ENCODE assay signal across 1 cellular context in genomic region chr9:133460405-133461175, GRCh38.
TF ChIP-seq lines count a peak whose summit lies in the region.

No MANE protein-coding gene starts in this region.

TF ChIP-seq in HepG2, 621 proteins besides CTCF, POLR2A, EP300 and RAD21 (continued from another document and continues in another):
- TF ChIP-seq, protein P1, sequence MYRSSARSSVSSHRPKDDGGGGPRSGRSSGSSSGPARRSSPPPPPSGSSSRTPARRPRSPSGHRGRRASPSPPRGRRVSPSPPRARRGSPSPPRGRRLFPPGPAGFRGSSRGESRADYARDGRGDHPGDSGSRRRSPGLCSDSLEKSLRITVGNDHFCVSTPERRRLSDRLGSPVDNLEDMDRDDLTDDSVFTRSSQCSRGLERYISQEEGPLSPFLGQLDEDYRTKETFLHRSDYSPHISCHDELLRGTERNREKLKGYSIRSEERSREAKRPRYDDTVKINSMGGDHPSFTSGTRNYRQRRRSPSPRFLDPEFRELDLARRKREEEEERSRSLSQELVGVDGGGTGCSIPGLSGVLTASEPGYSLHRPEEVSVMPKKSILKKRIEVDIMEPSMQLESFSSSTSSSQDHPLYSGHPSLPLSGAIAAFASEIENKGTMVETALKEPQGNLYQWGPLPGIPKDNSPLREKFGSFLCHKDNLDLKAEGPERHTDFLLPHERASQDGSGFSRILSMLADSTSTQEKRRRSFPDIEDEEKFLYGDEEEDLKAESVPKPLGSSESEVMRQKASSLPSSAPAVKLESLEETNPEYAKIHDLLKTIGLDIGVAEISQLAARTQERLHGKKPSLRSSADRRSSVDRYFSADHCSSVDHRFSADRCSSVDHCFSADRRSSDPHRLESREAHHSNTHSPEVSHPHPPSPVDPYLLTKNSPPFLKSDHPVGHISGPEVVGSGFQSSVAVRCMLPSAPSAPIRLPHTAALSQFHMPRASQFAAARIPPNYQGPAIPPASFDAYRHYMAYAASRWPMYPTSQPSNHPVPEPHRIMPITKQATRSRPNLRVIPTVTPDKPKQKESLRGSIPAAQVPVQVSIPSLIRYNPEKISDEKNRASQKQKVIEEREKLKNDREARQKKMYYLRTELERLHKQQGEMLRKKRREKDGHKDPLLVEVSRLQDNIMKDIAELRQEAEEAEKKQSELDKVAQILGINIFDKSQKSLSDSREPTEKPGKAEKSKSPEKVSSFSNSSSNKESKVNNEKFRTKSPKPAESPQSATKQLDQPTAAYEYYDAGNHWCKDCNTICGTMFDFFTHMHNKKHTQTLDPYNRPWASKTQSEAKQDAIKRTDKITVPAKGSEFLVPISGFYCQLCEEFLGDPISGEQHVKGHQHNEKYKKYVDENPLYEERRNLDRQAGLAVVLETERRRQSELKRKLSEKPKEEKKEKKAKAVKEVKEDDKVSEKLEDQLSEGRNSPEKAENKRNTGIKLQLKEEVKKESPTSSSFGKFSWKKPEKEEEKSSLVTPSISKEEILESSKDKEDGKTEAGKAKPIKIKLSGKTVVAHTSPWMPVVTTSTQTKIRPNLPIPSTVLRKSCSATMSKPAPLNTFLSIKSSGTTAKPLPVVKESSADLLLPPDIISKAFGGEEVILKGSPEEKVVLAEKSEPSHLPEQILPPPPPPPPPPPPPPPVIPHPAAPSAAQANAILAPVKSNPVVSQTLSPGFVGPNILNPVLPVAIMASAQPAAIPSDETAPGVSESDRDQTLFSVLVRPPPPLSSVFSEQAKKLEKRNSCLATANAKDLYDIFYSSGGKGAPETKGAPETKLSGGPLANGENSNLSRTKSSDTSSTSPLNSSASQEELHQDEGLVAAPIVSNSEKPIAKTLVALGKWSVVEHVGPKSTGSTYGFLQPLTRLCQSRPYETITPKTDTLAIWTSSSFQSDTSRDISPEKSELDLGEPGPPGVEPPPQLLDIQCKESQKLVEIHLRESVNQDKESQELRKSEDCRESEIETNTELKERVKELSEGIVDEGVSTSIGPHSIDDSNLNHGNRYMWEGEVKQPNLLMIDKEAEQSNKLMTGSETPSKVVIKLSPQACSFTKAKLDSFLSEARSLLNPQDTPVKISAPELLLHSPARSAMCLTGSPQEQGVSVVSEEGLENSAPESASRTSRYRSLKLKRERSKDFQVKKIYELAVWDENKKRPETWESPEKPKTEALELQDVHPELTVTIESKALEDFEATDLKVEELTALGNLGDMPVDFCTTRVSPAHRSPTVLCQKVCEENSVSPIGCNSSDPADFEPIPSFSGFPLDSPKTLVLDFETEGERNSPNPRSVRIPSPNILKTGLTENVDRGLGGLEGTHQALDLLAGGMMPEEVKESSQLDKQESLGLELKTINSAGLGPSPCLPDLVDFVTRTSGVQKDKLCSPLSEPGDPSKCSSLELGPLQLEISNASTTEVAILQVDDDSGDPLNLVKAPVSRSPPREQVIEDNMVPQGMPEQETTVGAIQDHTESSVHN (CRISPR knock-in tag; IDR thresholded peaks at IDR 0.05): peak; percentile 78; the same call in 1 of the 2 replicates
- TF ChIP-seq ZNF891 (CRISPR knock-in tag; IDR thresholded peaks at IDR 0.05): peak; percentile 38; the same call in 1 of the 2 replicates
- TF ChIP-seq TBX2 (CRISPR knock-in tag; IDR thresholded peaks at IDR 0.05; ENCODE audit: borderline replicate concordance): peak; percentile 89
- peak; percentile 79 for TF ChIP-seq SALL1 (CRISPR knock-in tag; IDR thresholded peaks at IDR 0.05)
- peak; percentile 41 for TF ChIP-seq ZNF224 (CRISPR knock-in tag; IDR thresholded peaks at IDR 0.05)
- peak; percentile 77 for TF ChIP-seq NR2C2 (CRISPR knock-in tag; IDR thresholded peaks at IDR 0.05; ENCODE audit: borderline replicate concordance)
- TF ChIP-seq SKI (IDR thresholded peaks at IDR 0.05; ENCODE audit: partially characterized antibody): peak; percentile 60
- peak; percentile 47 for TF ChIP-seq XRCC5 (optimal IDR thresholded peaks at IDR 0.05; ENCODE audit: low read length)
- TF ChIP-seq, protein P2, sequence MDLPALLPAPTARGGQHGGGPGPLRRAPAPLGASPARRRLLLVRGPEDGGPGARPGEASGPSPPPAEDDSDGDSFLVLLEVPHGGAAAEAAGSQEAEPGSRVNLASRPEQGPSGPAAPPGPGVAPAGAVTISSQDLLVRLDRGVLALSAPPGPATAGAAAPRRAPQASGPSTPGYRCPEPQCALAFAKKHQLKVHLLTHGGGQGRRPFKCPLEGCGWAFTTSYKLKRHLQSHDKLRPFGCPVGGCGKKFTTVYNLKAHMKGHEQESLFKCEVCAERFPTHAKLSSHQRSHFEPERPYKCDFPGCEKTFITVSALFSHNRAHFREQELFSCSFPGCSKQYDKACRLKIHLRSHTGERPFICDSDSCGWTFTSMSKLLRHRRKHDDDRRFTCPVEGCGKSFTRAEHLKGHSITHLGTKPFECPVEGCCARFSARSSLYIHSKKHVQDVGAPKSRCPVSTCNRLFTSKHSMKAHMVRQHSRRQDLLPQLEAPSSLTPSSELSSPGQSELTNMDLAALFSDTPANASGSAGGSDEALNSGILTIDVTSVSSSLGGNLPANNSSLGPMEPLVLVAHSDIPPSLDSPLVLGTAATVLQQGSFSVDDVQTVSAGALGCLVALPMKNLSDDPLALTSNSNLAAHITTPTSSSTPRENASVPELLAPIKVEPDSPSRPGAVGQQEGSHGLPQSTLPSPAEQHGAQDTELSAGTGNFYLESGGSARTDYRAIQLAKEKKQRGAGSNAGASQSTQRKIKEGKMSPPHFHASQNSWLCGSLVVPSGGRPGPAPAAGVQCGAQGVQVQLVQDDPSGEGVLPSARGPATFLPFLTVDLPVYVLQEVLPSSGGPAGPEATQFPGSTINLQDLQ (CRISPR knock-in tag; IDR thresholded peaks at IDR 0.05): peak; percentile 61; the same call in 1 of the 2 replicates
- TF ChIP-seq RFXAP (CRISPR knock-in tag; IDR thresholded peaks at IDR 0.05; ENCODE audit: borderline replicate concordance): peak; percentile 36; the same call in 1 of the 2 replicates
- no peak for TF ChIP-seq FOXA1 (IDR thresholded peaks at IDR 0.05)
- peak; percentile 86 for TF ChIP-seq FOXA1 (CRISPR knock-in tag; IDR thresholded peaks at IDR 0.05)
- peak; percentile 27; the same call in 1 of the 2 replicates for TF ChIP-seq KLF6 (CRISPR knock-in tag; IDR thresholded peaks at IDR 0.05)
- TF ChIP-seq, protein P3, sequence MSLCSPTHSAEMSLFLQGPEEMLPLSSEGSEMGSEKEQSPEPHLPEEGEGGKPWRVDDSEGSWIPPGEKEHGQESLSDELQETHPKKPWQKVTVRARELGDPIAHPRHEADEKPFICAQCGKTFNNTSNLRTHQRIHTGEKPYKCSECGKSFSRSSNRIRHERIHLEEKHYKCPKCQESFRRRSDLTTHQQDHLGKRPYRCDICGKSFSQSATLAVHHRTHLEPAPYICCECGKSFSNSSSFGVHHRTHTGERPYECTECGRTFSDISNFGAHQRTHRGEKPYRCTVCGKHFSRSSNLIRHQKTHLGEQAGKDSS (CRISPR knock-in tag; IDR thresholded peaks at IDR 0.05; ENCODE audit: borderline replicate concordance, low read depth): peak; percentile 31; the same call in 1 of the 2 replicates
- TF ChIP-seq JUNB (CRISPR knock-in tag; IDR thresholded peaks at IDR 0.05; ENCODE audit: borderline replicate concordance): no peak
- 0 out of 2 replicates have a peak, but pooled peaks have one; percentile 28 for TF ChIP-seq MTA1 (CRISPR knock-in tag; IDR thresholded peaks at IDR 0.05; ENCODE audit: borderline replicate concordance)
- TF ChIP-seq MYC (CRISPR knock-in tag; IDR thresholded peaks at IDR 0.05; ENCODE audit: borderline replicate concordance): peak; percentile 45; the same call in 1 of the 2 replicates
- TF ChIP-seq, protein P4, sequence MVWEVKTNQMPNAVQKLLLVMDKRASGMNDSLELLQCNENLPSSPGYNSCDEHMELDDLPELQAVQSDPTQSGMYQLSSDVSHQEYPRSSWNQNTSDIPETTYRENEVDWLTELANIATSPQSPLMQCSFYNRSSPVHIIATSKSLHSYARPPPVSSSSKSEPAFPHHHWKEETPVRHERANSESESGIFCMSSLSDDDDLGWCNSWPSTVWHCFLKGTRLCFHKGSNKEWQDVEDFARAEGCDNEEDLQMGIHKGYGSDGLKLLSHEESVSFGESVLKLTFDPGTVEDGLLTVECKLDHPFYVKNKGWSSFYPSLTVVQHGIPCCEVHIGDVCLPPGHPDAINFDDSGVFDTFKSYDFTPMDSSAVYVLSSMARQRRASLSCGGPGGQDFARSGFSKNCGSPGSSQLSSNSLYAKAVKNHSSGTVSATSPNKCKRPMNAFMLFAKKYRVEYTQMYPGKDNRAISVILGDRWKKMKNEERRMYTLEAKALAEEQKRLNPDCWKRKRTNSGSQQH (CRISPR knock-in tag; IDR thresholded peaks at IDR 0.05; ENCODE audit: low read depth): peak; percentile 70
- TF ChIP-seq HIVEP1 (CRISPR knock-in tag; IDR thresholded peaks at IDR 0.05): 0 out of 2 replicates have a peak, but pooled peaks have one; percentile 49
- peak; percentile 79 for TF ChIP-seq MED1 (CRISPR knock-in tag; IDR thresholded peaks at IDR 0.05)
- peak; percentile 50; the same call in 1 of the 2 replicates for TF ChIP-seq NFIC (IDR thresholded peaks at IDR 0.05; ENCODE audit: low read length)
- TF ChIP-seq, protein P5, sequence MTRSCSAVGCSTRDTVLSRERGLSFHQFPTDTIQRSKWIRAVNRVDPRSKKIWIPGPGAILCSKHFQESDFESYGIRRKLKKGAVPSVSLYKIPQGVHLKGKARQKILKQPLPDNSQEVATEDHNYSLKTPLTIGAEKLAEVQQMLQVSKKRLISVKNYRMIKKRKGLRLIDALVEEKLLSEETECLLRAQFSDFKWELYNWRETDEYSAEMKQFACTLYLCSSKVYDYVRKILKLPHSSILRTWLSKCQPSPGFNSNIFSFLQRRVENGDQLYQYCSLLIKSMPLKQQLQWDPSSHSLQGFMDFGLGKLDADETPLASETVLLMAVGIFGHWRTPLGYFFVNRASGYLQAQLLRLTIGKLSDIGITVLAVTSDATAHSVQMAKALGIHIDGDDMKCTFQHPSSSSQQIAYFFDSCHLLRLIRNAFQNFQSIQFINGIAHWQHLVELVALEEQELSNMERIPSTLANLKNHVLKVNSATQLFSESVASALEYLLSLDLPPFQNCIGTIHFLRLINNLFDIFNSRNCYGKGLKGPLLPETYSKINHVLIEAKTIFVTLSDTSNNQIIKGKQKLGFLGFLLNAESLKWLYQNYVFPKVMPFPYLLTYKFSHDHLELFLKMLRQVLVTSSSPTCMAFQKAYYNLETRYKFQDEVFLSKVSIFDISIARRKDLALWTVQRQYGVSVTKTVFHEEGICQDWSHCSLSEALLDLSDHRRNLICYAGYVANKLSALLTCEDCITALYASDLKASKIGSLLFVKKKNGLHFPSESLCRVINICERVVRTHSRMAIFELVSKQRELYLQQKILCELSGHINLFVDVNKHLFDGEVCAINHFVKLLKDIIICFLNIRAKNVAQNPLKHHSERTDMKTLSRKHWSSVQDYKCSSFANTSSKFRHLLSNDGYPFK (CRISPR knock-in tag; IDR thresholded peaks at IDR 0.05; ENCODE audit: borderline replicate concordance): peak; percentile 47; the same call in 1 of the 2 replicates
- TF ChIP-seq ZNF34 (CRISPR knock-in tag; IDR thresholded peaks at IDR 0.05; ENCODE audit: borderline replicate concordance): 0 out of 2 replicates have a peak, but pooled peaks have one; percentile 22
- TF ChIP-seq ZNF546 (CRISPR knock-in tag; conservative IDR thresholded peaks at IDR 0.05): 0 out of 2 replicates have a peak, but pooled peaks have one; percentile 53
- peak; percentile 43; the same call in 1 of the 2 replicates for TF ChIP-seq ZMYM4 (CRISPR knock-in tag; IDR thresholded peaks at IDR 0.05)
- TF ChIP-seq ZNF230 (CRISPR knock-in tag; IDR thresholded peaks at IDR 0.05): 0 out of 2 replicates have a peak, but pooled peaks have one; percentile 28
- peak; percentile 60; the same call in 1 of the 2 replicates for TF ChIP-seq ZNF605 (CRISPR knock-in tag; IDR thresholded peaks at IDR 0.05)
- TF ChIP-seq ZNF510 (CRISPR knock-in tag; IDR thresholded peaks at IDR 0.05; ENCODE audit: low read depth): peak; percentile 74; the same call in 1 of the 2 replicates
- 0 out of 2 replicates have a peak, but pooled peaks have one; percentile 32 for TF ChIP-seq ZFP36L1 (CRISPR knock-in tag; IDR thresholded peaks at IDR 0.05)
- TF ChIP-seq ISL2 (CRISPR knock-in tag; IDR thresholded peaks at IDR 0.05): no peak; the same call in 1 of the 2 replicates
- TF ChIP-seq ZNF781 (CRISPR knock-in tag; IDR thresholded peaks at IDR 0.05; ENCODE audit: borderline replicate concordance, not compliant biosample characterization): peak; percentile 90
- TF ChIP-seq, protein P6, sequence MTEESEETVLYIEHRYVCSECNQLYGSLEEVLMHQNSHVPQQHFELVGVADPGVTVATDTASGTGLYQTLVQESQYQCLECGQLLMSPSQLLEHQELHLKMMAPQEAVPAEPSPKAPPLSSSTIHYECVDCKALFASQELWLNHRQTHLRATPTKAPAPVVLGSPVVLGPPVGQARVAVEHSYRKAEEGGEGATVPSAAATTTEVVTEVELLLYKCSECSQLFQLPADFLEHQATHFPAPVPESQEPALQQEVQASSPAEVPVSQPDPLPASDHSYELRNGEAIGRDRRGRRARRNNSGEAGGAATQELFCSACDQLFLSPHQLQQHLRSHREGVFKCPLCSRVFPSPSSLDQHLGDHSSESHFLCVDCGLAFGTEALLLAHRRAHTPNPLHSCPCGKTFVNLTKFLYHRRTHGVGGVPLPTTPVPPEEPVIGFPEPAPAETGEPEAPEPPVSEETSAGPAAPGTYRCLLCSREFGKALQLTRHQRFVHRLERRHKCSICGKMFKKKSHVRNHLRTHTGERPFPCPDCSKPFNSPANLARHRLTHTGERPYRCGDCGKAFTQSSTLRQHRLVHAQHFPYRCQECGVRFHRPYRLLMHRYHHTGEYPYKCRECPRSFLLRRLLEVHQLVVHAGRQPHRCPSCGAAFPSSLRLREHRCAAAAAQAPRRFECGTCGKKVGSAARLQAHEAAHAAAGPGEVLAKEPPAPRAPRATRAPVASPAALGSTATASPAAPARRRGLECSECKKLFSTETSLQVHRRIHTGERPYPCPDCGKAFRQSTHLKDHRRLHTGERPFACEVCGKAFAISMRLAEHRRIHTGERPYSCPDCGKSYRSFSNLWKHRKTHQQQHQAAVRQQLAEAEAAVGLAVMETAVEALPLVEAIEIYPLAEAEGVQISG (CRISPR knock-in tag; IDR thresholded peaks at IDR 0.05): peak; percentile 80; the same call in 1 of the 2 replicates
- TF ChIP-seq SIN3A (IDR thresholded peaks at IDR 0.05; ENCODE audit: borderline replicate concordance, low read depth, low read length): peak; percentile 69; the same call in 1 of the 2 replicates
- 0 out of 2 replicates have a peak, but pooled peaks have one; percentile 56 for TF ChIP-seq NR1H2 (CRISPR knock-in tag; IDR thresholded peaks at IDR 0.05; ENCODE audit: borderline replicate concordance, low read depth)
- TF ChIP-seq, protein P7, sequence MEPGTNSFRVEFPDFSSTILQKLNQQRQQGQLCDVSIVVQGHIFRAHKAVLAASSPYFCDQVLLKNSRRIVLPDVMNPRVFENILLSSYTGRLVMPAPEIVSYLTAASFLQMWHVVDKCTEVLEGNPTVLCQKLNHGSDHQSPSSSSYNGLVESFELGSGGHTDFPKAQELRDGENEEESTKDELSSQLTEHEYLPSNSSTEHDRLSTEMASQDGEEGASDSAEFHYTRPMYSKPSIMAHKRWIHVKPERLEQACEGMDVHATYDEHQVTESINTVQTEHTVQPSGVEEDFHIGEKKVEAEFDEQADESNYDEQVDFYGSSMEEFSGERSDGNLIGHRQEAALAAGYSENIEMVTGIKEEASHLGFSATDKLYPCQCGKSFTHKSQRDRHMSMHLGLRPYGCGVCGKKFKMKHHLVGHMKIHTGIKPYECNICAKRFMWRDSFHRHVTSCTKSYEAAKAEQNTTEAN (CRISPR knock-in tag; conservative IDR thresholded peaks at IDR 0.05): no peak
- peak; percentile 58 to 65; a peak in 3 of 4 replicates for TF ChIP-seq NR2F1 (CRISPR knock-in tag; IDR thresholded peaks at IDR 0.05)
- TF ChIP-seq ARNTL (CRISPR knock-in tag; IDR thresholded peaks at IDR 0.05): peak; percentile 78
